Comparison of ENCODE assay signal across 8 cellular contexts in the genomic region with DNA sequence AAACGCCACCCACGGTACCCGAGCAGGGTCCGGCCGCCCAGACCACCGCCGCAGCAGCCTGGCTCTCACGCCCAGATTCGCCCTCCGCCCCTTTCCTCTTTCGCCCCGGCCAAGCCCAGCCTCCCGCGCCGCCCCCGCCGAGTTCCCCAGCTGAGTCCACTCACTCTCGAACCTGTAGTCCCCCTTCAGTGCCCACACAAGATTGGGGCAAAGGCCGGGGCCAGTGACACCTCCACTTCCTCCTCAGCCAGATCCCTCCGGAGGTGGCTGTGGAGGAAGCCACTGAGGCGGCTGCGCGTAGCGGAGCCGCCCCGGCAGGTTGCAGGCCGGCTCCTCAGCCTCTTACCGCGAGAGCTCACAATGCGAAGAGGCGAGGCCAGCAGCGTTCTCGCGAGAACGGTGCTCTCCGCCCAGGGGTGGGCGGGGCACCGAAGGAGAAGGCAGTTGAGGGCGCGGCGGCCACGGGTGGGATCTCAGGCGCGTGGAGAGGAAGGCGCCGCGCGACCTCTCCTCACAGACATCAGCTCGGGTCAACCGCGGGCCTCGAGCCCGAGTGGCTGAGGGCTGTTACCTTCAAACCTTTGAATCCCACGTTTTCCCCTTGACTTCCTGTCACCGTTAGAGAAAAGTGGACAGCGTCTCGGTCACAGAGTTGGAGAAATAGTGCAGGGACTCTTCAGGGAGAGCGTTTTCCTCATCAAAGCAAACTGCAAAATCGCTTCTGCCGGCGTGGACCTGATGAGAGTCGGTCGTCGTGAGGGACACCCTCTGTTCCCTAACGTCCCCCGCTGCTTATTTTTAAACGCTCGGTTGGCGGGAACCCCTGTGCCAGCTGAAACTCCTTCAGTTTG. TPM values are rescaled to one million over a fixed set of nuclear protein-coding genes. Genes with fewer than 3 reads are reported as not detected.
DNase-seq lines count a peak whose midpoint lies in the region; ATAC-seq and TF ChIP-seq lines count a peak whose summit lies in the region.

A gene (minus strand): TSS at position 295 of the 851 bp plus-strand sequence. CDS start 18,098 bp downstream, outside the sequence.

- CTCF ChIA-PET in activated B cell treated with CpG ODN at 0.5 μM for 24 hours (lab: Charles Lee), result interaction anchor here (0.8 kb wide), 1 partner anchor 24 kb away, joined by 3 read pairs; no protein-coding TSS in a partner anchor

- H3K4me3 ChIP-seq in cardiac fibroblast (replicated peaks in 1 of 2; ENCODE audit: low read depth in 2 of 2, low read length in 2 of 2), result peak within 1 kb of the TSS; percentile 87 to 92

- H3K27ac Mint-ChIP-seq in activated B cell treated with CpG ODN at 0.5 μM for 24 hours (peak within 1 kb of the TSS; percentile 95), immature natural killer cell (peak within 1 kb of the TSS; percentile 95 to 98 (median 96))

- H3K27me3 Mint-ChIP-seq in activated B cell treated with CpG ODN at 0.5 μM for 24 hours (no peaks in the 10 kb centered on the region), immature natural killer cell (ENCODE audit: low read depth in 3 of 3) (peaks cover 0 to 4% (median 2%) of the 10 kb centered on the region in 3 donors)

- H3K36me3 Mint-ChIP-seq in activated B cell treated with CpG ODN at 0.5 μM for 24 hours (ENCODE audit: low read depth), result peaks cover 15% of the 10 kb centered on the region
- no peaks in the 10 kb centered on the region for H3K36me3 Mint-ChIP-seq in immature natural killer cell

- H3K4me1 Mint-ChIP-seq in activated B cell treated with CpG ODN at 0.5 μM for 24 hours (peaks cover 43% of the 10 kb centered on the region), immature natural killer cell (peaks cover 40 to 56% of the 10 kb centered on the region in 2 donors)

- H3K4me3 Mint-ChIP-seq in activated B cell treated with CpG ODN at 0.5 μM for 24 hours (peak within 1 kb of the TSS; percentile 98), immature natural killer cell (peak within 1 kb of the TSS; percentile 97 to 100 (median 99))

- peak; percentile 97 for ATAC-seq in GM19025 (IDR thresholded peaks at IDR 0.05; ENCODE audit: low read depth, unreplicated experiment)
- peak; percentile 98 for ATAC-seq in HG03280 (IDR thresholded peaks at IDR 0.05; ENCODE audit: unreplicated experiment)
- peak; percentile 98 for ATAC-seq in activated B cell treated with CpG ODN at 0.5 μM for 24 hours (ENCODE audit: low read depth)

- TF ChIP-seq CTCF in AG09319 (IDR thresholded peaks at IDR 0.05; ENCODE audit: low read depth, low read length) (no peak), activated B cell treated with CpG ODN at 0.5 μM for 24 hours (IDR thresholded peaks at IDR 0.05) (no peak), cardiac fibroblast (IDR thresholded peaks at IDR 0.05; ENCODE audit: low read depth, low read length) (no peak)

- intact Hi-C loops in activated B cell treated with CpG ODN at 0.5 μM for 24 hours (cut with micrococcal nuclease), result loop anchor here (1.0 kb wide), 6 partner anchors 24 to 1428 kb away; a partner anchor contains a TSS

- peak; percentile 85 for DNase-seq in AG09319 (ENCODE audit: extremely low read depth, low read depth)
- DNase-seq in NCI-H345 (lab: John Stamatoyannopoulos, UW), result peak; percentile 96
- peak; percentile 91 for DNase-seq in activated B cell treated with CpG ODN at 0.5 μM for 24 hours
- DNase-seq in cardiac fibroblast (ENCODE audit: low read depth in 2 of 2), result peak; percentile 95
- DNase-seq in immature natural killer cell, result peak; percentile 89 to 94 (median 94)
- peak; percentile 85 for DNase-seq in smooth muscle cell of the brain vasculature (ENCODE audit: low read depth, low spot score)

- no peaks in the 10 kb centered on the region for H3K9me3 Mint-ChIP-seq in activated B cell treated with CpG ODN at 0.5 μM for 24 hours
- H3K9me3 Mint-ChIP-seq in immature natural killer cell, result no peaks in the 10 kb centered on the region

- POLR2A ChIA-PET in activated B cell treated with CpG ODN at 0.5 μM for 24 hours (lab: Charles Lee), result interaction anchor here (0.6 to 2.3 kb wide), 12 partner anchors 9 to 1428 kb away, joined by 3 to 21 read pairs (median 4); a partner anchor contains a TSS

RNA-seq across cellular contexts. Expression of the gene that starts here (rescaled TPM):
- 18.8 and 25.1 TPM in 2 replicates for total RNA-seq in activated B cell treated with CpG ODN at 0.5 μM for 24 hours
- 10 to 100 TPM; 10.3 to 18.9 (median 17.8) TPM for polyA plus RNA-seq in immature natural killer cell

Comparison
In these comparisons a context has a peak if more than half of its experiments do, and no peak if none do; other contexts are left out.
1. Peak in every context shown above with its lines: DNase-seq, ATAC-seq and H3K4me3 ChIP-seq.